ENCODE assay signal across 22 cellular contexts in genomic region chr2:54741250-54741649, GRCh38. TPM values are rescaled to one million over a fixed set of nuclear protein-coding genes. Genes with fewer than 3 reads are reported as not detected.
A peak's percentile ranks its signal among the peaks of the same experiment; 100 is the strongest.
DNase-seq lines count a peak whose midpoint lies in the region; ATAC-seq and TF ChIP-seq lines count a peak whose summit lies in the region.
"Had no signal": no experiment of that assay in that cellular context is flagged by ENCODE, and none has a peak within 500 bp of the region (broad histone marks: within the 10 kb centered on the region; RNA-seq: fewer than 3 reads in every experiment).

No MANE protein-coding gene starts in this region.

- no peak overlapping the region for H4K8ac ChIP-seq in IMR-90 (ENCODE audit: low read depth in 2 of 2, low read length in 2 of 2)

- TF ChIP-seq RAD21 in IMR-90 (IDR thresholded peaks at IDR 0.05; ENCODE audit: low read length): no peak

- H2AFZ ChIP-seq in IMR-90 (replicated peaks; ENCODE audit: low read length, poor library complexity): no peak overlapping the region

- TF ChIP-seq CTCF in IMR-90 (conservative IDR thresholded peaks at IDR 0.05; ENCODE audit: low read depth, low read length) (no peak), astrocyte of the spinal cord (IDR thresholded peaks at IDR 0.05; ENCODE audit: low read depth, low read length) (no peak)

- no peak overlapping the region for H3K4ac ChIP-seq in IMR-90 (ENCODE audit: low read depth, low read length)

- H2BK120ac ChIP-seq in IMR-90 (ENCODE audit: low read depth, low read length): no peak overlapping the region

- H3K4me2 ChIP-seq in IMR-90 (ENCODE audit: low read depth, low read length): no peak overlapping the region
- H3K4me2 ChIP-seq: KMS-11 had no signal

- no peak overlapping the region for H3K27ac ChIP-seq in IMR-90 (ENCODE audit: insufficient read depth, low read length)
- H3K27ac ChIP-seq: KMS-11, RWPE1 had no signal

- no peak overlapping the region for H4K91ac ChIP-seq in IMR-90 (ENCODE audit: insufficient read depth, low read depth, low read length)

- POLR2A ChIA-PET in IMR-90 (lab: Charles Lee; ENCODE audit: unreplicated experiment): no interaction called here

- intact Hi-C loops in IMR-90 (cut with micrococcal nuclease): no loop called here

- H3K79me1 ChIP-seq in IMR-90 (ENCODE audit: low read depth in 1 of 2, low read length in 2 of 2): no peaks in the 10 kb centered on the region

- H2BK20ac ChIP-seq in IMR-90 (ENCODE audit: low read depth, low read length): no peak overlapping the region

- H4K5ac ChIP-seq in IMR-90 (ENCODE audit: low read depth, low read length): no peak overlapping the region

- H2AK5ac ChIP-seq in IMR-90 (ENCODE audit: low read depth, low read length): no peak overlapping the region

- no peak for TF ChIP-seq POLR2A in IMR-90 (IDR thresholded peaks at IDR 0.05; ENCODE audit: low read depth, low read length)

- no peak overlapping the region for H3K56ac ChIP-seq in IMR-90 (ENCODE audit: extremely low read depth, insufficient read depth, low read length)

- no peaks in the 10 kb centered on the region for H3K36me3 ChIP-seq in IMR-90 (ENCODE audit: control insufficient read depth, insufficient read depth, low read length)
- H3K36me3 ChIP-seq: BE2C had no signal

- no peaks in the 10 kb centered on the region for H3K9me1 ChIP-seq in IMR-90 (ENCODE audit: insufficient read depth, low read length)

- H2BK5ac ChIP-seq in IMR-90 (ENCODE audit: low read depth, low read length, poor library complexity, severe bottlenecking): no peak overlapping the region

- dilution Hi-C loops in IMR-90 (cut with HindIII; ENCODE audit: low sequenced_read_pairs, unreplicated experiment): no loop called here

- in situ Hi-C loops in IMR-90 (cut with MboI; ENCODE audit: low sequenced_read_pairs): loop anchor here (10.0 kb wide), 1 partner anchor 444 kb away; no protein-coding TSS in a partner anchor
- in situ Hi-C loops in astrocyte of the spinal cord (cut with HindIII; ENCODE audit: low sequenced_read_pairs): no loop called here

- no peaks in the 10 kb centered on the region for H3K9me3 ChIP-seq in IMR-90 (ENCODE audit: control insufficient read depth, insufficient read depth, low read length)
- H3K9me3 ChIP-seq: BE2C had no signal

- no peak overlapping the region for H3K14ac ChIP-seq in IMR-90 (replicated peaks; ENCODE audit: low read depth, low read length)

- CTCF ChIA-PET in IMR-90 (lab: Yijun Ruan, JAX): interaction anchor here (1.4 kb wide), 1 partner anchor 12 kb away, joined by 4 read pairs; no protein-coding TSS in a partner anchor

- no peaks in the 10 kb centered on the region for H4K20me1 ChIP-seq in IMR-90 (ENCODE audit: insufficient read depth, low read length)

- no peak overlapping the region for H3K9ac ChIP-seq in IMR-90 (ENCODE audit: low read depth, low read length)
- H3K9ac ChIP-seq: KMS-11 had no signal

- ATAC-seq in IMR-90 (ENCODE audit: low read depth) (no peak), HG03159 (IDR thresholded peaks at IDR 0.05; ENCODE audit: unreplicated experiment) (no peak), HG02571 (IDR thresholded peaks at IDR 0.05; ENCODE audit: unreplicated experiment) (no peak)

- no peak overlapping the region for H2BK15ac ChIP-seq in IMR-90 (ENCODE audit: low read depth, low read length)

- no peak overlapping the region for H2AK9ac ChIP-seq in IMR-90 (replicated peaks; ENCODE audit: low read depth, low read length, poor library complexity)

- BruUV-seq in IMR-90 (replicated peaks; lab: Mats Ljungman, UMichigan): no TSS peak

- H3K4me1 ChIP-seq in IMR-90 (ENCODE audit: control insufficient read depth, insufficient read depth, low read length): no peaks in the 10 kb centered on the region
- H3K4me1 ChIP-seq: BE2C had no signal

- H3K23ac ChIP-seq in IMR-90 (ENCODE audit: low read depth, low read length): no peak overlapping the region

- H3K27me3 ChIP-seq in IMR-90 (ENCODE audit: control insufficient read depth, insufficient read depth, low read length): peaks cover 53% of the 10 kb centered on the region
- H3K27me3 ChIP-seq: BE2C had no signal

- no peak overlapping the region for H3K4me3 ChIP-seq in IMR-90 (ENCODE audit: insufficient read depth, low read depth, low read length)
- H3K4me3 ChIP-seq in astrocyte of the spinal cord (ENCODE audit: low read depth, low read length): no peak overlapping the region

- no CpG with 5 or more reads among the region's 1 CpG for WGBS in IMR-90 (ENCODE audit: extremely low coverage in 2 of 2, insufficient read length in 1 of 2), 2 experiments

- DNase-seq in IMR-90 (peak; percentile 30), astrocyte of the spinal cord (ENCODE audit: low read depth, low spot score) (peak; percentile 1), fibroblast of peridontal ligament (ENCODE audit: extremely low read depth) (peak; percentile 28), stromal cell of bone marrow (ENCODE audit: low read depth) (peak; percentile 28), NCI-H1048 (lab: John Stamatoyannopoulos, UW) (no peak), NCI-H226 (no peak)
- DNase-seq: BE2C; Calu3; CD8-positive, alpha-beta memory T cell; DMS79 treated with DMSO at 0.1 percent for 48 hours; NCI-H1092 treated with DMSO at 0.1 percent for 48 hours; NCI-H1436; NCI-H187 treated with DMSO at 0.1 percent for 48 hours; NCI-H446; NCI-H524 treated with DMSO at 0.1 percent for 48 hours; NCI-H82; SHP77 had no signal

- no peak overlapping the region for H3K18ac ChIP-seq in IMR-90 (ENCODE audit: low read depth, low read length)

TF ChIP-seq in IMR-90, 13 proteins besides CTCF, POLR2A, EP300 and RAD21:
- TF ChIP-seq NFE2L2 (IDR thresholded peaks at IDR 0.05; ENCODE audit: low read depth, low read length) (no peak), RFX5 (IDR thresholded peaks at IDR 0.05; ENCODE audit: low read depth, low read length) (no peak), ELK1 (IDR thresholded peaks at IDR 0.05; ENCODE audit: borderline replicate concordance, low read depth, low read length) (no peak), MXI1 (IDR thresholded peaks at IDR 0.05; ENCODE audit: borderline replicate concordance, low read depth, low read length) (no peak), RCOR1 (IDR thresholded peaks at IDR 0.05; ENCODE audit: insufficient replicate concordance, low read length) (no peak), CEBPB (IDR thresholded peaks at IDR 0.05; ENCODE audit: low read depth, low read length) (no peak), FOS (IDR thresholded peaks at IDR 0.05; ENCODE audit: low read depth, low read length) (no peak), CHD1 (IDR thresholded peaks at IDR 0.05; ENCODE audit: low read depth, low read length) (no peak), SMC3 (IDR thresholded peaks at IDR 0.05; ENCODE audit: low read depth, low read length) (no peak), USF2 (IDR thresholded peaks at IDR 0.05; ENCODE audit: low read depth, low read length) (no peak), MAZ (IDR thresholded peaks at IDR 0.05; ENCODE audit: borderline replicate concordance, low read depth, low read length) (no peak), BHLHE40 (IDR thresholded peaks at IDR 0.05; ENCODE audit: low read depth, low read length) (no peak), MAFK (IDR thresholded peaks at IDR 0.05; ENCODE audit: low read depth, low read length) (no peak)

RNA-seq across cellular contexts. Expression of gene EML6, which starts 17.8 kb away (rescaled TPM):
- 0.18 and 0.28 TPM in 2 replicates for total RNA-seq in IMR-90 (2012; rRNA removed)
- polyA plus RNA-seq in IMR-90 (2012; rRNA removed): 0.14 and 0.19 TPM in 2 replicates
- 0.02 and 0.05 TPM in 2 replicates for polyA plus RNA-seq in IMR-90 (2012; cell fraction: cytosol; rRNA removed)
- polyA plus RNA-seq in IMR-90 (2012; cell fraction: nucleus; rRNA removed; ENCODE audit: low replicate concordance): 0.24 and 0.56 TPM in 2 replicates
- polyA plus RNA-seq: CD14-positive monocyte had no signal

Comparison
In these comparisons a context has a peak if more than half of its experiments do, and no peak if none do; other contexts are left out.
1. DNase-seq: peak in IMR-90 (single experiment), astrocyte of the spinal cord (single experiment), fibroblast of peridontal ligament (single experiment) and stromal cell of bone marrow (single experiment); none in NCI-H1048 (single experiment) and NCI-H226 (single experiment).